In the genomic region with DNA sequence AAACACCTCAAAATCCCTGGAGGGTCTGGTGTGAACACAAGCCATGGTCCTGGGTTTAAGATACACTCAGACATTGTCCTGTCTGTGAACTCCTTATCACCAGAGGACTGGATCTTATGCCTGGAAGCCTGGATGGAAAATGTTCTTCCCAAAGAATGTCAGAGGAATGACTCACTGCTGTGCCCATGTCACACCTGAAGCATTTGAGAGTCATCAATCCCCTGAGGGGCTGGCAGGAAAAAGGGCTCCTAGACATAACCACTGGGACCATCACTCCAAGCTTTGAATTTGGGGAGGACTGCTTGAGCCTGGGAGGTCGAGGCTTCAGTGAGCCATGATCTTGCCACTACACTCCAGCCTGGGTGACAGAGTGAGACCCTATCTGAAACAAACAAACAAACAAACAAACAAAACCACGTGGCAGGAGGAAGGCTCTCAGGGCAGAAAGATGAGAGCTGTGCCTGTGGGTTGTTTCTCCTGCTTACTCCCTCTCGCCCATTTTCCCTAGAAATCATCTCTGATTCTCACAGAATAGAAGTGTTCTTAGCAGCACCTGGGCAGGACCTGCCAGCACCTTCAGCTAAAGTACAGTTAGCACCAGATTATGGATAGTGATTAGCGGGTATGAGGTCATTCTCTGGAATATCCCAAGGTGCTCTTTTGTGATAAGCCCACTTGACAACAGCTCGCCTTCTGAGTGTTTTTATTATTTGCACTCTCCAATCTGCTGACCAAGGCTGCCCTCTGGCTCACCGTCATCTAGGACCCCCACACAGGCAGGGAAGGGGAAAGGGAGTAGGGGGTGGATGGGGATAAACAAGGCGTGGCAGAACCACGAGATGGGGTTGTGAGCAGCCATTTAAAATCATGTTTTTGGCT, we compare ENCODE assay signal across 1 cellular context.
A peak's percentile ranks its signal among the peaks of the same experiment; 100 is the strongest.
TF ChIP-seq lines count a peak whose summit lies in the region.

No MANE protein-coding gene starts in this region.

TF ChIP-seq in K562, 482 proteins besides CTCF, POLR2A, EP300 and RAD21 (continued from another document and continues in another):
- no peak for TF ChIP-seq MCM7 (IDR thresholded peaks at IDR 0.05)
- no peak for TF ChIP-seq ZNF445 (CRISPR knock-in tag; IDR thresholded peaks at IDR 0.05; ENCODE audit: low read depth)
- TF ChIP-seq HDAC8 (tag; IDR thresholded peaks at IDR 0.05): no peak
- TF ChIP-seq, protein P1, sequence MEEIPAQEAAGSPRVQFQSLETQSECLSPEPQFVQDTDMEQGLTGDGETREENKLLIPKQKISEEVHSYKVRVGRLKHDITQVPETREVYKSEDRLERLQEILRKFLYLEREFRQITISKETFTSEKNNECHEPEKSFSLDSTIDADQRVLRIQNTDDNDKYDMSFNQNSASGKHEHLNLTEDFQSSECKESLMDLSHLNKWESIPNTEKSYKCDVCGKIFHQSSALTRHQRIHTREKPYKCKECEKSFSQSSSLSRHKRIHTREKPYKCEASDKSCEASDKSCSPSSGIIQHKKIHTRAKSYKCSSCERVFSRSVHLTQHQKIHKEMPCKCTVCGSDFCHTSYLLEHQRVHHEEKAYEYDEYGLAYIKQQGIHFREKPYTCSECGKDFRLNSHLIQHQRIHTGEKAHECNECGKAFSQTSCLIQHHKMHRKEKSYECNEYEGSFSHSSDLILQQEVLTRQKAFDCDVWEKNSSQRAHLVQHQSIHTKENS (CRISPR knock-in tag; IDR thresholded peaks at IDR 0.05): no peak
- no peak for TF ChIP-seq ETV1 (tag; conservative IDR thresholded peaks at IDR 0.05; ENCODE audit: low read depth)
- TF ChIP-seq, protein P2, sequence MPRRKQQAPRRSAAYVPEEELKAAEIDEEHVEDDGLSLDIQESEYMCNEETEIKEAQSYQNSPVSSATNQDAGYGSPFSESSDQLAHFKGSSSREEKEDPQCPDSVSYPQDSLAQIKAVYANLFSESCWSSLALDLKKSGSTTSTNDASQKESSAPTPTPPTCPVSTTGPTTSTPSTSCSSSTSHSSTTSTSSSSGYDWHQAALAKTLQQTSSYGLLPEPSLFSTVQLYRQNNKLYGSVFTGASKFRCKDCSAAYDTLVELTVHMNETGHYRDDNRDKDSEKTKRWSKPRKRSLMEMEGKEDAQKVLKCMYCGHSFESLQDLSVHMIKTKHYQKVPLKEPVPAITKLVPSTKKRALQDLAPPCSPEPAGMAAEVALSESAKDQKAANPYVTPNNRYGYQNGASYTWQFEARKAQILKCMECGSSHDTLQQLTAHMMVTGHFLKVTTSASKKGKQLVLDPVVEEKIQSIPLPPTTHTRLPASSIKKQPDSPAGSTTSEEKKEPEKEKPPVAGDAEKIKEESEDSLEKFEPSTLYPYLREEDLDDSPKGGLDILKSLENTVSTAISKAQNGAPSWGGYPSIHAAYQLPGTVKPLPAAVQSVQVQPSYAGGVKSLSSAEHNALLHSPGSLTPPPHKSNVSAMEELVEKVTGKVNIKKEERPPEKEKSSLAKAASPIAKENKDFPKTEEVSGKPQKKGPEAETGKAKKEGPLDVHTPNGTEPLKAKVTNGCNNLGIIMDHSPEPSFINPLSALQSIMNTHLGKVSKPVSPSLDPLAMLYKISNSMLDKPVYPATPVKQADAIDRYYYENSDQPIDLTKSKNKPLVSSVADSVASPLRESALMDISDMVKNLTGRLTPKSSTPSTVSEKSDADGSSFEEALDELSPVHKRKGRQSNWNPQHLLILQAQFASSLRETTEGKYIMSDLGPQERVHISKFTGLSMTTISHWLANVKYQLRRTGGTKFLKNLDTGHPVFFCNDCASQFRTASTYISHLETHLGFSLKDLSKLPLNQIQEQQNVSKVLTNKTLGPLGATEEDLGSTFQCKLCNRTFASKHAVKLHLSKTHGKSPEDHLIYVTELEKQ (CRISPR knock-in tag; IDR thresholded peaks at IDR 0.05): no peak
- TF ChIP-seq ELF2 (CRISPR knock-in tag; IDR thresholded peaks at IDR 0.05): no peak
- no peak for TF ChIP-seq NUFIP1 (IDR thresholded peaks at IDR 0.05; ENCODE audit: partially characterized antibody)
- TF ChIP-seq MYC (IDR thresholded peaks at IDR 0.05; ENCODE audit: low read depth, low read length): no peak
- TF ChIP-seq MYC (CRISPR knock-in tag; IDR thresholded peaks at IDR 0.05; ENCODE audit: borderline replicate concordance, low read depth): no peak
- peak; percentile 87 for TF ChIP-seq SOX6 (IDR thresholded peaks at IDR 0.05)
- TF ChIP-seq GTF2F1 (IDR thresholded peaks at IDR 0.05; ENCODE audit: low read depth, low read length): no peak
- no peak for TF ChIP-seq RNF219 (CRISPR knock-in tag; IDR thresholded peaks at IDR 0.05)
- no peak for TF ChIP-seq TAF1 (IDR thresholded peaks at IDR 0.05; ENCODE audit: control insufficient read depth, extremely low read depth, insufficient read depth, low read length, severe bottlenecking)
- TF ChIP-seq SUPT5H (IDR thresholded peaks at IDR 0.05): no peak
- no peak for TF ChIP-seq POLR2H (tag; IDR thresholded peaks at IDR 0.05; ENCODE audit: low read depth)
- peak; percentile 52; the same call in 1 of the 2 replicates for TF ChIP-seq SMAD4 (CRISPR knock-in tag; conservative IDR thresholded peaks at IDR 0.05)
- no peak for TF ChIP-seq CTCFL (IDR thresholded peaks at IDR 0.05; ENCODE audit: borderline replicate concordance, insufficient read depth, low read depth, low read length, poor library complexity, severe bottlenecking)
- peak; percentile 60; the same call in 1 of the 2 replicates for TF ChIP-seq POLR2AphosphoS5 (IDR thresholded peaks at IDR 0.05; ENCODE audit: control insufficient read depth, insufficient read depth, low read depth, low read length)
- TF ChIP-seq PATZ1 (CRISPR knock-in tag; IDR thresholded peaks at IDR 0.05; ENCODE audit: borderline replicate concordance): no peak
- TF ChIP-seq CBX1 (IDR thresholded peaks at IDR 0.05; ENCODE audit: low read depth): no peak
- TF ChIP-seq E2F1 (CRISPR knock-in tag; IDR thresholded peaks at IDR 0.05): no peak
- no peak for TF ChIP-seq MECOM (CRISPR knock-in tag; IDR thresholded peaks at IDR 0.05)
- TF ChIP-seq BCL6 (CRISPR knock-in tag; IDR thresholded peaks at IDR 0.05): no peak
- TF ChIP-seq GATA2 (CRISPR knock-in tag; IDR thresholded peaks at IDR 0.05): peak; percentile 80
- no peak for TF ChIP-seq DNMT1 (IDR thresholded peaks at IDR 0.05)
- TF ChIP-seq BCLAF1 (IDR thresholded peaks at IDR 0.05; ENCODE audit: borderline replicate concordance in 1 of 2, control insufficient read depth in 1 of 2, low read depth in 2 of 2, low read length in 1 of 2): no peak
- no peak for TF ChIP-seq ATF1 (CRISPR knock-in tag; IDR thresholded peaks at IDR 0.05)
- peak; percentile 62 for TF ChIP-seq ATF1 (tag; IDR thresholded peaks at IDR 0.05)
- TF ChIP-seq, protein P3, sequence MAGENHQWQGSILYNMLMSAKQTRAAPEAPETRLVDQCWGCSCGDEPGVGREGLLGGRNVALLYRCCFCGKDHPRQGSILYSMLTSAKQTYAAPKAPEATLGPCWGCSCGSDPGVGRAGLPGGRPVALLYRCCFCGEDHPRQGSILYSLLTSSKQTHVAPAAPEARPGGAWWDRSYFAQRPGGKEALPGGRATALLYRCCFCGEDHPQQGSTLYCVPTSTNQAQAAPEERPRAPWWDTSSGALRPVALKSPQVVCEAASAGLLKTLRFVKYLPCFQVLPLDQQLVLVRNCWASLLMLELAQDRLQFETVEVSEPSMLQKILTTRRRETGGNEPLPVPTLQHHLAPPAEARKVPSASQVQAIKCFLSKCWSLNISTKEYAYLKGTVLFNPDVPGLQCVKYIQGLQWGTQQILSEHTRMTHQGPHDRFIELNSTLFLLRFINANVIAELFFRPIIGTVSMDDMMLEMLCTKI (IDR thresholded peaks at IDR 0.05; ENCODE audit: partially characterized antibody): no peak
- TF ChIP-seq, protein P4, sequence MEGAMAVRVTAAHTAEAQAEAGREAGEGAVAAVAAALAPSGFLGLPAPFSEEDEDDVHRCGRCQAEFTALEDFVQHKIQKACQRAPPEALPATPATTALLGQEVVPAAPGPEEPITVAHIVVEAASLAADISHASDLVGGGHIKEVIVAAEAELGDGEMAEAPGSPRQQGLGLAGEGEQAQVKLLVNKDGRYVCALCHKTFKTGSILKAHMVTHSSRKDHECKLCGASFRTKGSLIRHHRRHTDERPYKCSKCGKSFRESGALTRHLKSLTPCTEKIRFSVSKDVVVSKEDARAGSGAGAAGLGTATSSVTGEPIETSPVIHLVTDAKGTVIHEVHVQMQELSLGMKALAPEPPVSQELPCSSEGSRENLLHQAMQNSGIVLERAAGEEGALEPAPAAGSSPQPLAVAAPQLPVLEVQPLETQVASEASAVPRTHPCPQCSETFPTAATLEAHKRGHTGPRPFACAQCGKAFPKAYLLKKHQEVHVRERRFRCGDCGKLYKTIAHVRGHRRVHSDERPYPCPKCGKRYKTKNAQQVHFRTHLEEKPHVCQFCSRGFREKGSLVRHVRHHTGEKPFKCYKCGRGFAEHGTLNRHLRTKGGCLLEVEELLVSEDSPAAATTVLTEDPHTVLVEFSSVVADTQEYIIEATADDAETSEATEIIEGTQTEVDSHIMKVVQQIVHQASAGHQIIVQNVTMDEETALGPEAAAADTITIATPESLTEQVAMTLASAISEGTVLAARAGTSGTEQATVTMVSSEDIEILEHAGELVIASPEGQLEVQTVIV (CRISPR knock-in tag; IDR thresholded peaks at IDR 0.05; ENCODE audit: borderline replicate concordance): no peak
- TF ChIP-seq EHMT2 (IDR thresholded peaks at IDR 0.05): peak; percentile 46; the same call in 1 of the 2 replicates
- TF ChIP-seq ZNF511 (CRISPR knock-in tag; IDR thresholded peaks at IDR 0.05): no peak
- peak; percentile 90 for TF ChIP-seq SMARCE1 (IDR thresholded peaks at IDR 0.05)
